18 cellular contexts compared by ENCODE assay signal in the genomic region with DNA sequence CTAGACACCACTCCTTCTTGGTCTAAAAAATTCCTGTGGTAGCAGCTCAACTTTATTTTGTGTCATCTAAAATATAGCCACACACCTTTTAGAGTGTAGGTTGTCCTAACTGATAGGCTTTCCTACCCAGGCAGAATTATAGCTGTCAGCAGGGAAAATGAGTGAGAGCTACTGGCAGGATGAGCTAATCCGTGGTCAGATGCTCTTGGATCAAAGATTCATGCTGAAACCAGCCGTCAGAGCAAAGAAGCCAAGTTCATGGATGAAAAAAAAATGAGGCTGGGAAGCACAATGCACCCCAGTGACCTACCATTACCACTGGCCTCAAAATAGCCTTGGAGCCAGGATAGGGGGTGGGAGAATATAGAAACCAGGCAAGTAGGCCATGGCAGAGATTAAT.
DNase-seq lines count a peak whose midpoint lies in the region; ATAC-seq, FAIRE-seq and TF ChIP-seq lines count a peak whose summit lies in the region.
"Had no signal": no experiment of that assay in that cellular context is flagged by ENCODE, and none has a peak within 500 bp of the region (broad histone marks: within the 10 kb centered on the region; RNA-seq: fewer than 3 reads in every experiment).

No MANE protein-coding gene starts in this region.

- intact Hi-C loops in Right ventricle myocardium superior (cut with DNase I) = no loop called here
- intact Hi-C loops in endothelial cell of umbilical vein (cut with micrococcal nuclease) = loop anchor here (1.0 to 5.0 kb wide), 10 partner anchors 13 to 937 kb away; a partner anchor contains a TSS
- intact Hi-C loops in aorta (cut with DNase I) = no loop called here
- intact Hi-C loops in activated T-helper 1 cell treated with anti-CD3 and anti-CD28 coated beads, Interleukin-12 subunit alpha, Interleukin-12 subunit beta, Interleukin-2, Interleukin-4 antibody, amounts not matched to agents 30 ng/mL and 10 ng/mL and 1 ng/mL, durations not matched to agents 14 hours and 24 hours and 36 hours (cut with micrococcal nuclease) = no loop called here

- H3K4me3 ChIP-seq in right atrium auricular region (no peak overlapping the region), endothelial cell of umbilical vein (replicated peaks in 1 of 3; ENCODE audit: insufficient read depth in 1 of 3, low read depth in 1 of 3, low read length in 3 of 3) (no peak overlapping the region), aorta (ENCODE audit: low read length in 2 of 2) (no peak overlapping the region)
- H3K4me3 ChIP-seq: esophagus muscularis mucosa, skin epidermis had no signal

- FAIRE-seq in endothelial cell of umbilical vein (lab: Jason Lieb, UNC) = no peak
- FAIRE-seq: islet of Langerhans, TTC549 had no signal

- H3K9ac ChIP-seq in endothelial cell of umbilical vein (replicated peaks; ENCODE audit: extremely low read depth, insufficient read depth, low read length) = peak overlapping the region; percentile 64

- H3K4me1 ChIP-seq in right atrium auricular region (peaks cover 0 to 9% of the 10 kb centered on the region in 2 donors), endothelial cell of umbilical vein (ENCODE audit: control insufficient read depth, extremely low read depth, insufficient read depth, low read length) (peaks cover 23% of the 10 kb centered on the region), aorta (ENCODE audit: control insufficient read depth in 1 of 2, insufficient read depth in 2 of 2, low read length in 2 of 2) (peaks cover 0 to 4% of the 10 kb centered on the region in 2 donors)

- POLR2A ChIA-PET in endothelial cell of umbilical vein (lab: Charles Lee) = interaction anchor here (0.5 to 0.6 kb wide), 2 partner anchors 20 to 75 kb away, joined by 3 to 5 read pairs; no protein-coding TSS in a partner anchor

- ATAC-seq in Right ventricle myocardium superior (ENCODE audit: poor library complexity) (peak; percentile 49), aorta (ENCODE audit: low FRiP score) (peak; percentile 34)

- TF ChIP-seq CTCF in right atrium auricular region (IDR thresholded peaks at IDR 0.05) = no peak
- TF ChIP-seq CTCF in endothelial cell of umbilical vein (IDR thresholded peaks at IDR 0.05; ENCODE audit: extremely low read depth in 1 of 2, insufficient read depth in 1 of 2, low read depth in 1 of 2, low read length in 2 of 2) = no peak

- no peaks in the 10 kb centered on the region for H3K27me3 ChIP-seq in right atrium auricular region
- no peaks in the 10 kb centered on the region for H3K27me3 ChIP-seq in endothelial cell of umbilical vein (ENCODE audit: control insufficient read depth in 2 of 2, insufficient read depth in 2 of 2, low read length in 2 of 2)
- no peaks in the 10 kb centered on the region for H3K27me3 ChIP-seq in aorta (ENCODE audit: control insufficient read depth in 1 of 2, insufficient read depth in 2 of 2, low read length in 1 of 2)
- H3K27me3 ChIP-seq: esophagus muscularis mucosa had no signal

- H3K4me2 ChIP-seq in endothelial cell of umbilical vein (ENCODE audit: insufficient read depth, low read length) = peak overlapping the region; percentile 76

- H3K9me1 ChIP-seq in endothelial cell of umbilical vein (replicated peaks; ENCODE audit: control insufficient read depth, extremely low read depth, insufficient read depth, low read length) = no peaks in the 10 kb centered on the region

- peak overlapping the region in 1 of 2 donors; percentile 8 for H3K27ac ChIP-seq in right atrium auricular region
- H3K27ac ChIP-seq in endothelial cell of umbilical vein (ENCODE audit: insufficient read depth, low read depth, low read length) = peak overlapping the region; percentile 88
- no peak overlapping the region for H3K27ac ChIP-seq in aorta (ENCODE audit: low read depth in 1 of 2, low read length in 2 of 2)
- H3K27ac ChIP-seq: 22Rv1 had no signal

- H3K27ac Mint-ChIP-seq in activated T-helper 1 cell treated with anti-CD3 and anti-CD28 coated beads, Interleukin-12 subunit alpha, Interleukin-12 subunit beta, Interleukin-2, Interleukin-4 antibody, amounts not matched to agents 30 ng/mL and 10 ng/mL and 1 ng/mL, durations not matched to agents 14 hours and 24 hours and 36 hours = no peak overlapping the region
- H3K27ac Mint-ChIP-seq: activated naive CD4-positive, alpha-beta T cell treated with anti-CD3 and anti-CD28 coated beads, Interleukin-2, amount 10 ng/mL, durations not matched to agents 7 days and 5 days had no signal

- DNase-seq in Right ventricle myocardium superior (no peak), right atrium auricular region (ENCODE audit: low spot score) (no peak), endothelial cell of umbilical vein (ENCODE audit: low read depth, low spot score) (no peak), midbrain (lab: John Stamatoyannopoulos, UW) (peak; percentile 34), aorta (no peak)
- DNase-seq in activated T-helper 1 cell treated with anti-CD3 and anti-CD28 coated beads, Interleukin-12 subunit alpha, Interleukin-12 subunit beta, Interleukin-2, Interleukin-4 antibody, amounts not matched to agents 30 ng/mL and 10 ng/mL and 1 ng/mL, durations not matched to agents 14 hours and 24 hours and 36 hours (ENCODE audit: low spot score) = no peak
- no peak for DNase-seq in activated CD4-positive, CD25-positive, alpha-beta regulatory T cell (lab: John Stamatoyannopoulos, UW)
- DNase-seq in NK-92 treated with Interleukin-12 subunit alpha and Interleukin-12 subunit beta, amount 100 ng/mL, for 24 hours (lab: John Stamatoyannopoulos, UW) = no peak
- DNase-seq: activated naive CD4-positive, alpha-beta T cell treated with anti-CD3 and anti-CD28 coated beads, Interleukin-2, amount 10 ng/mL, durations not matched to agents 7 days and 5 days; Calu3; KG1; NCI-H1694 treated with DMSO at 0.1 percent for 48 hours; SHP77 had no signal

- H3K79me2 ChIP-seq in endothelial cell of umbilical vein (ENCODE audit: control insufficient read depth, insufficient read depth, low read length) = no peaks in the 10 kb centered on the region

- no peaks in the 10 kb centered on the region for H3K4me1 Mint-ChIP-seq in activated T-helper 1 cell treated with anti-CD3 and anti-CD28 coated beads, Interleukin-12 subunit alpha, Interleukin-12 subunit beta, Interleukin-2, Interleukin-4 antibody, amounts not matched to agents 30 ng/mL and 10 ng/mL and 1 ng/mL, durations not matched to agents 14 hours and 24 hours and 36 hours (ENCODE audit: low read depth)
- H3K4me1 Mint-ChIP-seq: activated naive CD4-positive, alpha-beta T cell treated with anti-CD3 and anti-CD28 coated beads, Interleukin-2, amount 10 ng/mL, durations not matched to agents 7 days and 5 days had no signal

- H3K36me3 Mint-ChIP-seq in activated T-helper 1 cell treated with anti-CD3 and anti-CD28 coated beads, Interleukin-12 subunit alpha, Interleukin-12 subunit beta, Interleukin-2, Interleukin-4 antibody, amounts not matched to agents 30 ng/mL and 10 ng/mL and 1 ng/mL, durations not matched to agents 14 hours and 24 hours and 36 hours (ENCODE audit: low read depth) = no peaks in the 10 kb centered on the region
- H3K36me3 Mint-ChIP-seq: activated naive CD4-positive, alpha-beta T cell treated with anti-CD3 and anti-CD28 coated beads, Interleukin-2, amount 10 ng/mL, durations not matched to agents 7 days and 5 days had no signal

- no peaks in the 10 kb centered on the region for H3K9me3 Mint-ChIP-seq in activated T-helper 1 cell treated with anti-CD3 and anti-CD28 coated beads, Interleukin-12 subunit alpha, Interleukin-12 subunit beta, Interleukin-2, Interleukin-4 antibody, amounts not matched to agents 30 ng/mL and 10 ng/mL and 1 ng/mL, durations not matched to agents 14 hours and 24 hours and 36 hours
- H3K9me3 Mint-ChIP-seq: activated naive CD4-positive, alpha-beta T cell treated with anti-CD3 and anti-CD28 coated beads, Interleukin-2, amount 10 ng/mL, durations not matched to agents 7 days and 5 days had no signal

- H3K27me3 Mint-ChIP-seq in activated T-helper 1 cell treated with anti-CD3 and anti-CD28 coated beads, Interleukin-12 subunit alpha, Interleukin-12 subunit beta, Interleukin-2, Interleukin-4 antibody, amounts not matched to agents 30 ng/mL and 10 ng/mL and 1 ng/mL, durations not matched to agents 14 hours and 24 hours and 36 hours (ENCODE audit: insufficient read depth) = peaks cover 1% of the 10 kb centered on the region
- H3K27me3 Mint-ChIP-seq: activated naive CD4-positive, alpha-beta T cell treated with anti-CD3 and anti-CD28 coated beads, Interleukin-2, amount 10 ng/mL, durations not matched to agents 7 days and 5 days had no signal

- dilution Hi-C loops in endothelial cell of umbilical vein (cut with MboI; ENCODE audit: extremely low pct_ligation_motif_present, low sequenced_read_pairs) = no loop called here

- H3K36me3 ChIP-seq in right atrium auricular region (no peaks in the 10 kb centered on the region), endothelial cell of umbilical vein (ENCODE audit: control insufficient read depth in 2 of 2, extremely low read depth in 1 of 2, insufficient read depth in 2 of 2, low read length in 2 of 2) (no peaks in the 10 kb centered on the region), aorta (ENCODE audit: control insufficient read depth in 1 of 2, insufficient read depth in 2 of 2, low read length in 1 of 2) (no peaks in the 10 kb centered on the region)
- H3K36me3 ChIP-seq: esophagus muscularis mucosa had no signal

- 11 to 21% methylated on average over 2 of the region's 2 CpGs for WGBS in aorta, 2 donors

- BruUV-seq in endothelial cell of umbilical vein (replicated peaks; lab: Mats Ljungman, UMichigan) = no TSS peak

- peak overlapping the region; percentile 56 for H2AFZ ChIP-seq in endothelial cell of umbilical vein (ENCODE audit: low read depth, low read length)

- no peaks in the 10 kb centered on the region for H4K20me1 ChIP-seq in endothelial cell of umbilical vein (replicated peaks; ENCODE audit: control insufficient read depth, extremely low read depth, insufficient read depth, low read length)

- H3K9me3 ChIP-seq in right atrium auricular region = no peaks in the 10 kb centered on the region
- H3K9me3 ChIP-seq in endothelial cell of umbilical vein (replicated peaks; ENCODE audit: control insufficient read depth, insufficient read depth, low read length) = no peaks in the 10 kb centered on the region
- no peaks in the 10 kb centered on the region for H3K9me3 ChIP-seq in aorta (ENCODE audit: control insufficient read depth, low read length)
- H3K9me3 ChIP-seq: esophagus muscularis mucosa had no signal

- no peak overlapping the region for H3K4me3 Mint-ChIP-seq in activated T-helper 1 cell treated with anti-CD3 and anti-CD28 coated beads, Interleukin-12 subunit alpha, Interleukin-12 subunit beta, Interleukin-2, Interleukin-4 antibody, amounts not matched to agents 30 ng/mL and 10 ng/mL and 1 ng/mL, durations not matched to agents 14 hours and 24 hours and 36 hours
- H3K4me3 Mint-ChIP-seq: activated naive CD4-positive, alpha-beta T cell treated with anti-CD3 and anti-CD28 coated beads, Interleukin-2, amount 10 ng/mL, durations not matched to agents 7 days and 5 days had no signal

- no peak for TF ChIP-seq POLR2A in endothelial cell of umbilical vein (IDR thresholded peaks at IDR 0.05; ENCODE audit: low read depth, low read length)

- CTCF ChIA-PET in endothelial cell of umbilical vein (lab: Charles Lee) = interaction anchor here (0.9 to 2.9 kb wide), 3 partner anchors 13 to 937 kb away, joined by 3 to 12 read pairs (median 4); a partner anchor contains a TSS

TF ChIP-seq in endothelial cell of umbilical vein, 7 proteins besides CTCF, POLR2A, EP300 and RAD21 (continues in another document):
- TF ChIP-seq FOS (IDR thresholded peaks at IDR 0.05; ENCODE audit: borderline replicate concordance, insufficient read depth, low read length) = no peak
